In the genomic region with DNA sequence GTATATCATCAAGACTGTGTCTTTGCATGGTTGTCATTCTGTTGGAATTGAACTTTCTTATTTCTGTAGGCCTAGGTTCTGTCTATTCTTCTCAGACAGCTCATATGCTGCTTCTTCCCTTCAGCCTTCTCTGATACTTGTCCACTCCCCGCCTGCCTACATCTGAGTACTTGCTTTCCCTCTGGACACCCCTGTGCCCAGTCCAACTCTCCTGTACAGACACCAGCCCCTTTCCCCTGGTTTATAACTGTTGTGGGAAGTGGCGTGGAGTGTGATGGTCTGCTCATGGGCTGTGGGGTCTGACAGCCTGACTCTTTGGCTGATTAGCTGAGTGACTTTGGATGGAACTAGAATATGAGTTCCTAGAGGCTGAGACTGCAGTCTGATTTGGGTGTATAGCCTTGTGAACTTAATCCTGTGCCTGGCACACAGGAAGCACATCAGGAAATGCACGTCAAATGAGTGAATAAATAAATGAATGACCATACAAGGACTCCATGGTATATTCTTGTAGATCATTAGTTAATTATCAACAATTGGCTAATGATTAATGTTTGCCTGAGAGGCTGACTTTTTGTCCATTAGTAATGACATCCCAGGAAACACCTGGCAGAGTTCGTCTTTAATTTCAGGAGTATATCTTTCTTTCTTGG, we compare ENCODE assay signal across 22 cellular contexts. TPM values are rescaled to one million over a fixed set of nuclear protein-coding genes. Genes with fewer than 3 reads are reported as not detected.
A peak's percentile ranks its signal among the peaks of the same experiment; 100 is the strongest.
DNase-seq lines count a peak whose midpoint lies in the region; ATAC-seq, FAIRE-seq and TF ChIP-seq lines count a peak whose summit lies in the region.
"Had no signal": no experiment of that assay in that cellular context is flagged by ENCODE, and none has a peak within 500 bp of the region (broad histone marks: within the 10 kb centered on the region; RNA-seq: fewer than 3 reads in every experiment).

No MANE protein-coding gene starts in this region.

- no peak for TF ChIP-seq CTCF in A549 (IDR thresholded peaks at IDR 0.05)
- TF ChIP-seq CTCF in kidney epithelial cell (IDR thresholded peaks at IDR 0.05; ENCODE audit: insufficient read depth, low read length, poor library complexity, severe bottlenecking): no peak
- no peak for TF ChIP-seq CTCF in pancreas (IDR thresholded peaks at IDR 0.05)

- no peak overlapping the region for H3K4me3 Mint-ChIP-seq in activated CD8-positive, alpha-beta memory T cell treated with anti-CD3 and anti-CD28 coated beads, Interleukin-2, amount 10 ng/mL, durations not matched to agents 7 days and 5 days
- H3K4me3 Mint-ChIP-seq: CD4-positive, CD25-positive, alpha-beta regulatory T cell had no signal

- CTCF ChIA-PET in A549 (lab: Yijun Ruan, JAX): no interaction called here
- CTCF ChIA-PET in activated CD8-positive, alpha-beta memory T cell treated with anti-CD3 and anti-CD28 coated beads, Interleukin-2, amount 10 ng/mL, durations not matched to agents 7 days and 5 days (lab: Charles Lee): no interaction called here

- no peaks in the 10 kb centered on the region for H3K9me3 Mint-ChIP-seq in activated CD8-positive, alpha-beta memory T cell treated with anti-CD3 and anti-CD28 coated beads, Interleukin-2, amount 10 ng/mL, durations not matched to agents 7 days and 5 days (ENCODE audit: low read depth)

- WGBS in A549 (ENCODE audit: missing lambda C conversion rate): 54% methylated on average over 4 of the region's 4 CpGs
- 47 to 55% methylated on average over 4 of the region's 4 CpGs for WGBS in pancreas, 2 donors

- peak overlapping the region; percentile 66 for H3K4me2 ChIP-seq in A549

- no peaks in the 10 kb centered on the region for H3K4me1 Mint-ChIP-seq in activated CD8-positive, alpha-beta memory T cell treated with anti-CD3 and anti-CD28 coated beads, Interleukin-2, amount 10 ng/mL, durations not matched to agents 7 days and 5 days
- H3K4me1 Mint-ChIP-seq: CD4-positive, CD25-positive, alpha-beta regulatory T cell had no signal

- TF ChIP-seq EP300 in A549 (IDR thresholded peaks at IDR 0.05): no peak

- peaks cover 38% of the 10 kb centered on the region for H3K27me3 Mint-ChIP-seq in activated CD8-positive, alpha-beta memory T cell treated with anti-CD3 and anti-CD28 coated beads, Interleukin-2, amount 10 ng/mL, durations not matched to agents 7 days and 5 days

- no peaks in the 10 kb centered on the region for H3K36me3 Mint-ChIP-seq in activated CD8-positive, alpha-beta memory T cell treated with anti-CD3 and anti-CD28 coated beads, Interleukin-2, amount 10 ng/mL, durations not matched to agents 7 days and 5 days
- H3K36me3 Mint-ChIP-seq: CD4-positive, CD25-positive, alpha-beta regulatory T cell had no signal

- H3K36me3 ChIP-seq in kidney epithelial cell (ENCODE audit: control insufficient read depth, insufficient read depth, low read length): no peaks in the 10 kb centered on the region
- H3K36me3 ChIP-seq in pancreas: no peaks in the 10 kb centered on the region
- H3K36me3 ChIP-seq: MG63 had no signal

- POLR2A ChIA-PET in A549 (lab: Yijun Ruan, JAX): no interaction called here

- H3K27ac ChIP-seq in A549 (peak overlapping the region; percentile 67 to 80), pancreas (peak overlapping the region in 2 of 4 donors; percentile 58 to 67)

- no peak overlapping the region for H3K27ac Mint-ChIP-seq in activated CD8-positive, alpha-beta memory T cell treated with anti-CD3 and anti-CD28 coated beads, Interleukin-2, amount 10 ng/mL, durations not matched to agents 7 days and 5 days

- no peak for TF ChIP-seq RAD21 in A549 (conservative IDR thresholded peaks at IDR 0.05 in 1 of 2, IDR thresholded peaks at IDR 0.05 in 1 of 2)

- intact Hi-C loops in pancreas (cut with DNase I): no loop called here

- peaks cover 44% of the 10 kb centered on the region for H3K4me1 ChIP-seq in A549
- peaks cover 0 to 10% (median 7%) of the 10 kb centered on the region in 3 donors for H3K4me1 ChIP-seq in pancreas

- DNase-seq in A549 (ENCODE audit: low read depth in 1 of 2, low spot score in 1 of 2) (peak in 1 of 2 experiments; percentile 60), HTR-8/SVneo (ENCODE audit: insufficient read length, low spot score) (no peak), kidney epithelial cell (ENCODE audit: low read depth) (peak; percentile 45), pancreas (no peak), NCI-H446 treated with DMSO at 0.1 percent for 48 hours (lab: John Stamatoyannopoulos, UW) (no peak)
- DNase-seq in activated CD8-positive, alpha-beta memory T cell treated with anti-CD3 and anti-CD28 coated beads, Interleukin-2, amount 10 ng/mL, durations not matched to agents 7 days and 5 days: no peak
- DNase-seq: AML-193; CD4-positive, CD25-positive, alpha-beta regulatory T cell; GF-D8; GOT3; MG63; NCI-H1105 treated with DMSO at 0.1 percent for 48 hours; NCI-H187 treated with DMSO at 0.1 percent for 48 hours; NCI-H2171; NCI-H510A; NCI-H82; Right ventricle myocardium superior had no signal

- H3K27me3 ChIP-seq in kidney epithelial cell (ENCODE audit: control insufficient read depth, insufficient read depth, low read length) (no peaks in the 10 kb centered on the region), pancreas (no peaks in the 10 kb centered on the region)
- H3K27me3 ChIP-seq: MG63 had no signal

- TF ChIP-seq POLR2A in A549 (IDR thresholded peaks at IDR 0.05; ENCODE audit: low read length): no peak

- FAIRE-seq in A549 (lab: Jason Lieb, UNC) (no peak), HTR-8/SVneo (lab: Jason Lieb, UNC) (peak; percentile 16), pancreas (lab: Jason Lieb, UNC) (no peak)
- FAIRE-seq: D721Med had no signal

- ATAC-seq in A549 (peak; percentile 24 to 80; a peak in 4 of 6 replicates), pancreas (peak; percentile 70 to 89 (median 88)), HG02763 (IDR thresholded peaks at IDR 0.05; ENCODE audit: unreplicated experiment) (no peak), HG03196 (IDR thresholded peaks at IDR 0.05; ENCODE audit: unreplicated experiment) (no peak)
- no peak for ATAC-seq in activated CD8-positive, alpha-beta memory T cell treated with anti-CD3 and anti-CD28 coated beads, Interleukin-2, amount 10 ng/mL, durations not matched to agents 7 days and 5 days
- ATAC-seq: Panc1 had no signal

- H3K9me3 ChIP-seq in A549 (no peaks in the 10 kb centered on the region), pancreas (no peaks in the 10 kb centered on the region)
- H3K9me3 ChIP-seq: MG63 had no signal

- H3K4me3 ChIP-seq in A549 (no peak overlapping the region), kidney epithelial cell (ENCODE audit: low read depth, low read length) (no peak overlapping the region), pancreas (no peak overlapping the region)
- H3K4me3 ChIP-seq: MG63 had no signal

TF ChIP-seq in A549, 52 proteins besides CTCF, POLR2A, EP300 and RAD21:
- TF ChIP-seq, protein P1, sequence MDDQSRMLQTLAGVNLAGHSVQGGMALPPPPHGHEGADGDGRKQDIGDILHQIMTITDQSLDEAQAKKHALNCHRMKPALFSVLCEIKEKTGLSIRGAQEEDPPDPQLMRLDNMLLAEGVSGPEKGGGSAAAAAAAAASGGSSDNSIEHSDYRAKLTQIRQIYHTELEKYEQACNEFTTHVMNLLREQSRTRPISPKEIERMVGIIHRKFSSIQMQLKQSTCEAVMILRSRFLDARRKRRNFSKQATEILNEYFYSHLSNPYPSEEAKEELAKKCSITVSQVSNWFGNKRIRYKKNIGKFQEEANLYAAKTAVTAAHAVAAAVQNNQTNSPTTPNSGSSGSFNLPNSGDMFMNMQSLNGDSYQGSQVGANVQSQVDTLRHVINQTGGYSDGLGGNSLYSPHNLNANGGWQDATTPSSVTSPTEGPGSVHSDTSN (IDR thresholded peaks at IDR 0.05): no peak
- TF ChIP-seq FOSB (CRISPR knock-in tag; IDR thresholded peaks at IDR 0.05) (no peak), ZNF302 (CRISPR knock-in tag; IDR thresholded peaks at IDR 0.05) (no peak), CHD4 (IDR thresholded peaks at IDR 0.05; ENCODE audit: borderline replicate concordance) (no peak), FOXS1 (CRISPR knock-in tag; IDR thresholded peaks at IDR 0.05) (no peak), HOXB5 (CRISPR knock-in tag; IDR thresholded peaks at IDR 0.05) (no peak)
- TF ChIP-seq, protein P2, sequence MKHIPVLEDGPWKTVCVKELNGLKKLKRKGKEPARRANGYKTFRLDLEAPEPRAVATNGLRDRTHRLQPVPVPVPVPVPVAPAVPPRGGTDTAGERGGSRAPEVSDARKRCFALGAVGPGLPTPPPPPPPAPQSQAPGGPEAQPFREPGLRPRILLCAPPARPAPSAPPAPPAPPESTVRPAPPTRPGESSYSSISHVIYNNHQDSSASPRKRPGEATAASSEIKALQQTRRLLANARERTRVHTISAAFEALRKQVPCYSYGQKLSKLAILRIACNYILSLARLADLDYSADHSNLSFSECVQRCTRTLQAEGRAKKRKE (CRISPR knock-in tag; IDR thresholded peaks at IDR 0.05; ENCODE audit: low read depth): no peak

RNA-seq across cellular contexts. Expression of a gene that starts 11.8 kb away (rescaled TPM):
- polyA plus RNA-seq in A549 (2011; rRNA removed): 10.7 and 18.2 TPM in 2 replicates
- polyA plus RNA-seq in A549 (2012; cell fraction: cytosol; rRNA removed): 0.95 and 1.6 TPM in 2 replicates
- 6.6 and 7.6 TPM in 2 replicates for polyA plus RNA-seq in A549 (2012; cell fraction: nucleus; rRNA removed)
- 1.1 to 1.5 TPM (median 1.2 TPM) in 3 replicates for polyA plus RNA-seq in A549 (2017; fragmentation: RNase III; extraction: RNeasy Plus Mini Kit Qiagen cat#74134 plus additional on column Dnase treatment)
- 49.9 and 64.1 TPM in 2 replicates for polyA minus RNA-seq in A549 (2011; rRNA and poly(A)+ RNA removed)
- 0.21 and 0.55 TPM in 2 replicates for total RNA-seq in kidney epithelial cell
- total RNA-seq in pancreas: 10 to 100 TPM in 3 of 6 donors, 1 to 10 TPM in 3; 5.3 to 14.8 (median 10.2) TPM
- polyA plus RNA-seq in pancreas: 10 to 100 TPM; 11.3 to 22.8 TPM
- 1 to 10 TPM in 1 of 2 experiments, under 1 TPM in 1; 0.41 to 1.5 TPM for total RNA-seq in activated CD8-positive, alpha-beta memory T cell treated with anti-CD3 and anti-CD28 coated beads, Interleukin-2, amount 10 ng/mL, durations not matched to agents 7 days and 5 days
- total RNA-seq: A673 had no signal

Comparison
In these comparisons a context has a peak if more than half of its experiments do, and no peak if none do; other contexts are left out.
1. ATAC-seq: peak in A549 (2 of 2) and pancreas (4 of 4); none in HG02763 (single experiment), HG03196 (single experiment) and activated CD8-positive, alpha-beta memory T cell treated with anti-CD3 and anti-CD28 coated beads, Interleukin-2, amount 10 ng/mL, durations not matched to agents 7 days and 5 days (single experiment).